9 cellular contexts compared by ENCODE assay signal in genomic region chr11:96339704-96340554, GRCh38. TPM values are rescaled to one million over a fixed set of nuclear protein-coding genes. Genes with fewer than 3 reads are reported as not detected.
DNase-seq lines count a peak whose midpoint lies in the region; ATAC-seq and TF ChIP-seq lines count a peak whose summit lies in the region.
"Had no signal": no experiment of that assay in that cellular context is flagged by ENCODE, and none has a peak within 500 bp of the region (broad histone marks: within the 10 kb centered on the region; RNA-seq: fewer than 3 reads in every experiment).

No MANE protein-coding gene starts in this region.

- H3K9ac ChIP-seq in OCI-LY3 (ENCODE audit: low read length) (peak overlapping the region; percentile 68), neural cell (ENCODE audit: low read length) (no peak overlapping the region)

- no peaks in the 10 kb centered on the region for H3K9me3 ChIP-seq in OCI-LY3 (ENCODE audit: insufficient read depth, low read length)
- H3K9me3 ChIP-seq in neural cell (ENCODE audit: low read length), result no peaks in the 10 kb centered on the region

- intact Hi-C loops in lower leg skin (cut with DNase I; ENCODE audit: low total_unique reads), result loop anchor here (5.0 kb wide), 2 partner anchors 293 to 493 kb away; no protein-coding TSS in a partner anchor

- H2AFZ ChIP-seq in OCI-LY3 (ENCODE audit: low read depth, low read length), result no peak overlapping the region
- H2AFZ ChIP-seq in neural cell (ENCODE audit: low read depth, low read length), result no peak overlapping the region

- no peak for TF ChIP-seq EP300 in neural cell (conservative IDR thresholded peaks at IDR 0.05; ENCODE audit: poor library complexity, severe bottlenecking)

- no peaks in the 10 kb centered on the region for H3K9me2 ChIP-seq in neural cell (ENCODE audit: insufficient read depth, low read length)

- peak overlapping the region; percentile 96 for H3K4me2 ChIP-seq in OCI-LY3 (ENCODE audit: low read length)
- H3K4me2 ChIP-seq in neural cell (ENCODE audit: low read length), result no peak overlapping the region

- H3K4me3 ChIP-seq in AG10803 (ENCODE audit: low read length) (peak overlapping the region; percentile 63), OCI-LY3 (ENCODE audit: low read length) (peak overlapping the region; percentile 86), neural cell (ENCODE audit: low read length) (peak overlapping the region; percentile 69), lower leg skin (ENCODE audit: low read depth, poor library complexity, severe bottlenecking) (no peak overlapping the region)

- no peaks in the 10 kb centered on the region for H3K27me3 ChIP-seq in OCI-LY3 (ENCODE audit: low read depth, low read length)
- H3K27me3 ChIP-seq in neural cell (ENCODE audit: insufficient read depth, low read depth, low read length), result no peaks in the 10 kb centered on the region

- H3F3A ChIP-seq in neural cell (ENCODE audit: insufficient read depth, low read length, poor library complexity, severe bottlenecking), result no peaks in the 10 kb centered on the region

- ATAC-seq in left lobe of liver, result no peak

- H3K36me3 ChIP-seq in OCI-LY3 (replicated peaks; ENCODE audit: low read depth, low read length) (peaks cover 5% of the 10 kb centered on the region), neural cell (ENCODE audit: insufficient read depth, low read length) (no peaks in the 10 kb centered on the region)

- DNase-seq in AG10803 (ENCODE audit: low read depth), result peak; percentile 38
- DNase-seq in dermis blood vessel endothelial cell, result peak; percentile 24
- DNase-seq in SK-N-DZ (ENCODE audit: low spot score), result no peak
- DNase-seq in lower leg skin (ENCODE audit: low spot score in 2 of 2), result no peak
- no peak for DNase-seq in stimulated activated CD4-positive, alpha-beta T cell treated with anti-CD3 and anti-CD28 coated beads, Interleukin-4, amount 100 ng/mL, for 24 hours
- DNase-seq in left lobe of liver (ENCODE audit: low spot score), result no peak
- DNase-seq: NCI-H187 had no signal

- WGBS in lower leg skin, 2 donors, result 31 to 50% methylated on average over 7 of the region's 7 CpGs

- H3K79me2 ChIP-seq in OCI-LY3 (ENCODE audit: low read length) (peaks cover 75% of the 10 kb centered on the region), neural cell (replicated peaks; ENCODE audit: insufficient read depth, low read length) (peaks cover 3% of the 10 kb centered on the region)

- H3K27ac ChIP-seq in OCI-LY3 (ENCODE audit: low read length) (peak overlapping the region; percentile 89), neural cell (ENCODE audit: low read length) (no peak overlapping the region)

- TF ChIP-seq POLR2A in lower leg skin (IDR thresholded peaks at IDR 0.05), result no peak

- TF ChIP-seq CTCF in AG10803 (conservative IDR thresholded peaks at IDR 0.05; ENCODE audit: low read length), result no peak
- no peak for TF ChIP-seq CTCF in OCI-LY3 (IDR thresholded peaks at IDR 0.05; ENCODE audit: low read depth, low read length)
- TF ChIP-seq CTCF in neural cell (IDR thresholded peaks at IDR 0.05; ENCODE audit: poor library complexity, severe bottlenecking), result no peak
- no peak for TF ChIP-seq CTCF in lower leg skin (IDR thresholded peaks at IDR 0.05)

- peaks cover 57% of the 10 kb centered on the region for H3K4me1 ChIP-seq in OCI-LY3 (ENCODE audit: low read length)

- no peak for TF ChIP-seq RAD21 in neural cell (conservative IDR thresholded peaks at IDR 0.05)

- peaks cover 16% of the 10 kb centered on the region for H4K20me1 ChIP-seq in OCI-LY3 (ENCODE audit: insufficient read depth, low read length)
- H4K20me1 ChIP-seq in neural cell (ENCODE audit: insufficient read depth), result no peaks in the 10 kb centered on the region

TF ChIP-seq in neural cell, 6 proteins besides CTCF, POLR2A, EP300 and RAD21:
- TF ChIP-seq TAF1 (IDR thresholded peaks at IDR 0.05; ENCODE audit: low read depth) (no peak), REST (IDR thresholded peaks at IDR 0.05; ENCODE audit: borderline replicate concordance) (peak; percentile 31)

RNA-seq across cellular contexts. Expression of gene MAML2, which starts 3.1 kb away (rescaled TPM):
- 6.3 and 8.7 TPM in 2 replicates for total RNA-seq in dermis blood vessel endothelial cell
- polyA plus RNA-seq in neural cell, result 3.1 and 3.6 TPM in 2 replicates
- 16.1 and 23.0 TPM in 2 replicates for polyA minus RNA-seq in neural cell
- polyA plus RNA-seq in SK-N-DZ (2014; cell fraction: cytosol; rRNA removed), result 4.7 and 6.4 TPM in 2 replicates
- 3.4 and 3.5 TPM in 2 replicates for polyA plus RNA-seq in SK-N-DZ (2014; cell fraction: nucleus; rRNA removed)
- 10 to 100 TPM; 17.6 to 31.6 (median 25.8) TPM for total RNA-seq in lower leg skin
- 1.0 TPM for total RNA-seq in left lobe of liver

RNA-seq across cellular contexts. Expression of gene CCDC82, which starts 49.8 kb away (rescaled TPM):
- total RNA-seq in dermis blood vessel endothelial cell, result 24.2 and 34.9 TPM in 2 replicates
- polyA plus RNA-seq in neural cell, result 206 and 238 TPM in 2 replicates
- polyA minus RNA-seq in neural cell, result 117 and 129 TPM in 2 replicates
- 14.0 and 16.4 TPM in 2 replicates for polyA plus RNA-seq in SK-N-DZ (2014; cell fraction: cytosol; rRNA removed)
- polyA plus RNA-seq in SK-N-DZ (2014; cell fraction: nucleus; rRNA removed), result 38.6 and 56.4 TPM in 2 replicates
- 10 to 100 TPM in 1 of 4 donors, 1 to 10 TPM in 3; 5.4 to 15.2 (median 7.8) TPM for total RNA-seq in lower leg skin
- 11.8 TPM for total RNA-seq in left lobe of liver

RNA-seq across cellular contexts. Expression of gene JRKL, which starts 49.9 kb away (rescaled TPM):
- total RNA-seq in dermis blood vessel endothelial cell (11.2 and 12.1 TPM in 2 replicates), lower leg skin (10 to 100 TPM in 1 of 4 donors, 1 to 10 TPM in 3; 4.0 to 10.2 (median 5.3) TPM), left lobe of liver (2.2 TPM)
- polyA plus RNA-seq in neural cell, result 3.1 and 3.5 TPM in 2 replicates
- polyA minus RNA-seq in neural cell, result 7.8 and 12.2 TPM in 2 replicates
- 2.8 and 3.0 TPM in 2 replicates for polyA plus RNA-seq in SK-N-DZ (2014; cell fraction: cytosol; rRNA removed)
- 3.3 and 7.7 TPM in 2 replicates for polyA plus RNA-seq in SK-N-DZ (2014; cell fraction: nucleus; rRNA removed)

Comparison
In these comparisons a context has a peak if more than half of its experiments do, and no peak if none do; other contexts are left out.
1. DNase-seq: peak in AG10803 (single experiment) and dermis blood vessel endothelial cell (single experiment); none in SK-N-DZ (single experiment), lower leg skin (0 of 2), stimulated activated CD4-positive, alpha-beta T cell treated with anti-CD3 and anti-CD28 coated beads, Interleukin-4, amount 100 ng/mL, for 24 hours (single experiment) and left lobe of liver (single experiment).